ENCODE assay signal across 21 cellular contexts in genomic region chr1:41448831-41449230, GRCh38. TPM values are rescaled to one million over a fixed set of nuclear protein-coding genes. Genes with fewer than 3 reads are reported as not detected.
DNase-seq lines count a peak whose midpoint lies in the region; ATAC-seq, FAIRE-seq and TF ChIP-seq lines count a peak whose summit lies in the region.
"Had no signal": no experiment of that assay in that cellular context is flagged by ENCODE, and none has a peak within 500 bp of the region (broad histone marks: within the 10 kb centered on the region; RNA-seq: fewer than 3 reads in every experiment).

No MANE protein-coding gene starts in this region.

- peak; percentile 40 for ATAC-seq in SK-N-SH treated with all-trans-retinoic acid at 6 μM for 48 hours
- no peak for ATAC-seq in HG02840 (IDR thresholded peaks at IDR 0.05; ENCODE audit: low FRiP score, unreplicated experiment)
- ATAC-seq: naive thymus-derived CD4-positive, alpha-beta T cell; psoas muscle had no signal

- H3K79me2 ChIP-seq in trophoblast cell (ENCODE audit: control insufficient read depth, insufficient read depth, low read length, poor library complexity): peaks cover 8% of the 10 kb centered on the region

- peaks cover 57% of the 10 kb centered on the region for H3K79me1 ChIP-seq in trophoblast cell (ENCODE audit: low read length)

- peak; percentile 14 for DNase-seq in COR-L47 (lab: John Stamatoyannopoulos, UW)
- DNase-seq in NCI-H146 (lab: John Stamatoyannopoulos, UW): peak; percentile 52
- DNase-seq in trophoblast cell: no peak
- no peak for DNase-seq in H54 (ENCODE audit: insufficient read length, low spot score)
- no peak for DNase-seq in mucosa of gallbladder (ENCODE audit: low spot score)
- DNase-seq: activated gamma-delta T cell treated with Interleukin-2 at 50 U/mL for 16 hours; DMS153; H9; head of caudate nucleus; naive thymus-derived CD4-positive, alpha-beta T cell; NCI-H2029 treated with DMSO at 0.1 percent for 48 hours; psoas muscle; spleen; substantia nigra had no signal

- H4K91ac ChIP-seq in trophoblast cell (ENCODE audit: low read depth, low read length): peak overlapping the region; percentile 93

- H3K36me3 ChIP-seq in trophoblast cell (ENCODE audit: control insufficient read depth in 1 of 2, insufficient read depth in 2 of 2, low read length in 2 of 2): peaks cover 0 to 3% of the 10 kb centered on the region in 2 experiments
- H3K36me3 ChIP-seq: MG63, spleen had no signal

- H2BK5ac ChIP-seq in trophoblast cell (ENCODE audit: low read depth, low read length, poor library complexity): peak overlapping the region; percentile 85

- H3K27ac ChIP-seq in trophoblast cell (ENCODE audit: low read depth, low read length): peak overlapping the region; percentile 82
- H3K27ac ChIP-seq: psoas muscle had no signal

- no CpG with 5 or more reads among the region's 4 CpGs for whole genome bisulfite sequencing in trophoblast cell (ENCODE audit: extremely low coverage, insufficient coverage, insufficient read length)

- peak overlapping the region; percentile 87 for H2AK5ac ChIP-seq in trophoblast cell (ENCODE audit: low read length)

- peak overlapping the region; percentile 86 for H2BK120ac ChIP-seq in trophoblast cell (ENCODE audit: insufficient read depth, low read length, poor library complexity)

- no peaks in the 10 kb centered on the region for H3K27me3 ChIP-seq in trophoblast cell (ENCODE audit: insufficient read depth, low read length)
- H3K27me3 ChIP-seq: MG63, spleen had no signal

- H3K14ac ChIP-seq in trophoblast cell (ENCODE audit: low read length): peak overlapping the region; percentile 71

- H4K8ac ChIP-seq in trophoblast cell (ENCODE audit: low read depth, low read length): peak overlapping the region; percentile 70

- no peak for TF ChIP-seq POLR2A in H54 (IDR thresholded peaks at IDR 0.05; ENCODE audit: low read depth, low read length)

- no peak overlapping the region for H3K4me3 ChIP-seq in trophoblast cell (ENCODE audit: low read depth, low read length)
- H3K4me3 ChIP-seq: lung, MG63, psoas muscle, spleen had no signal

- H2BK12ac ChIP-seq in trophoblast cell (ENCODE audit: low read length): peak overlapping the region; percentile 91

- no peak overlapping the region for H3K9ac ChIP-seq in trophoblast cell (ENCODE audit: low read length)

- FAIRE-seq in H54 (lab: Jason Lieb, UNC): no peak
- FAIRE-seq: islet of Langerhans had no signal

- H3K18ac ChIP-seq in trophoblast cell (ENCODE audit: low read length): peak overlapping the region; percentile 67

- no peak overlapping the region for H2AFZ ChIP-seq in trophoblast cell (ENCODE audit: insufficient read depth, low read length, poor library complexity)

- peak overlapping the region; percentile 38 for H3K4ac ChIP-seq in trophoblast cell (ENCODE audit: low read depth, low read length)

- no peak overlapping the region for H3K23ac ChIP-seq in trophoblast cell (ENCODE audit: low read length)

- peak overlapping the region; percentile 26 for H3K4me2 ChIP-seq in trophoblast cell (ENCODE audit: low read length)

- no peak overlapping the region for H4K12ac ChIP-seq in trophoblast cell (ENCODE audit: low read depth, low read length)

- peaks cover 47 to 51% of the 10 kb centered on the region in 2 experiments for H3K4me1 ChIP-seq in trophoblast cell (ENCODE audit: control insufficient read depth in 1 of 2, insufficient read depth in 2 of 2, low read length in 2 of 2)
- H3K4me1 ChIP-seq: psoas muscle had no signal

- H3K9me3 ChIP-seq in trophoblast cell (ENCODE audit: insufficient read depth, low read depth, low read length): peaks cover 3% of the 10 kb centered on the region

TF ChIP-seq in SK-N-SH treated with all-trans-retinoic acid at 6 μM for 48 hours, 23 proteins besides CTCF, POLR2A, EP300 and RAD21:
- TF ChIP-seq ZFP3 (CRISPR knock-in tag; IDR thresholded peaks at IDR 0.05): no peak
- no peak for TF ChIP-seq CSDC2 (CRISPR knock-in tag; IDR thresholded peaks at IDR 0.05)
- TF ChIP-seq ISL1 (CRISPR knock-in tag; IDR thresholded peaks at IDR 0.05): no peak

RNA-seq across cellular contexts. Expression of gene EDN2, which starts 35.7 kb away (rescaled TPM):
- polyA plus RNA-seq in trophoblast cell (2013): 0.14 and 0.19 TPM in 2 replicates
- total RNA-seq in mucosa of gallbladder: 0.83 TPM
- total RNA-seq: fibroblast of lung; naive thymus-derived CD4-positive, alpha-beta T cell; psoas muscle; spleen; T-helper 1 cell treated with Interleukin-12 subunit alpha and Interleukin-12 subunit beta and Interleukin-4 antibody, amounts not matched to agents 30 ng/mL and 1 ng/mL, for 36 hours had no signal
- polyA plus RNA-seq: fibroblast of lung; naive thymus-derived CD4-positive, alpha-beta T cell; spleen had no signal

Comparison
In these comparisons a context has a peak if more than half of its experiments do, and no peak if none do; other contexts are left out.
1. DNase-seq: peak in COR-L47 (single experiment) and NCI-H146 (single experiment); none in trophoblast cell (0 of 2), H54 (single experiment) and mucosa of gallbladder (single experiment).